ENCODE assay signal across 27 cellular contexts in genomic region chr7:155908385-155908784, GRCh38.
"Had no signal": no experiment of that assay in that cellular context is flagged by ENCODE, and none has a peak within 500 bp of the region (broad histone marks: within the 10 kb centered on the region; RNA-seq: fewer than 3 reads in every experiment).

No MANE protein-coding gene starts in this region.

- H3K36me3 ChIP-seq: heart right ventricle, lower lobe of right lung, pancreas, prostate gland, right lobe of liver, uterus had no signal

- H3K4me2 ChIP-seq: smooth muscle cell had no signal

- H3K27me3 Mint-ChIP-seq: stimulated activated naive CD8-positive, alpha-beta T cell treated with anti-CD3 and anti-CD28 coated beads, Interleukin-15, amount 100 ng/mL, for 72 hours had no signal

- H3K36me3 Mint-ChIP-seq: mesothelial cell of epicardium; natural killer cell treated with Interleukin-12 subunit alpha and Interleukin-12 subunit beta and Interleukin-15 and Interleukin-18, amount 100 ng/mL, for 72 hours; stimulated activated memory B cell treated with anti-CD40 and anti-IgM and Interleukin-4, amounts not matched to agents 10 μg/mL and 1 μg/mL and 100 μg/mL, for 72 hours; type B pancreatic cell had no signal

- H3K4me1 ChIP-seq: heart right ventricle, pancreas, prostate gland, right lobe of liver, tibial nerve, uterus had no signal

- H3K27me3 ChIP-seq: pancreas, right lobe of liver, tibial nerve, uterus had no signal

- H3K27ac Mint-ChIP-seq: mesothelial cell of epicardium; naive thymus-derived CD4-positive, alpha-beta T cell; natural killer cell treated with Interleukin-12 subunit alpha and Interleukin-12 subunit beta and Interleukin-15 and Interleukin-18, amount 100 ng/mL, for 72 hours; stimulated activated memory B cell treated with anti-CD40 and anti-IgM and Interleukin-4, amounts not matched to agents 10 μg/mL and 1 μg/mL and 100 μg/mL, for 72 hours; type B pancreatic cell had no signal

- H3K27ac ChIP-seq: heart right ventricle, lower lobe of right lung, pancreas, prostate gland, right lobe of liver, tibial nerve, uterus had no signal

- ATAC-seq: heart right ventricle; left cardiac atrium; left lobe of liver; left ventricle myocardium superior; naive thymus-derived CD4-positive, alpha-beta T cell; natural killer cell treated with Interleukin-12 subunit alpha and Interleukin-12 subunit beta and Interleukin-15 and Interleukin-18, amount 100 ng/mL, for 72 hours; right lobe of liver; stimulated activated memory B cell treated with anti-CD40 and anti-IgM and Interleukin-4, amounts not matched to agents 10 μg/mL and 1 μg/mL and 100 μg/mL, for 72 hours; stimulated activated naive CD8-positive, alpha-beta T cell treated with anti-CD3 and anti-CD28 coated beads, Interleukin-15, amount 100 ng/mL, for 72 hours had no signal

- H3K4me3 ChIP-seq: heart right ventricle, lower lobe of right lung, pancreas, prostate gland, right lobe of liver, smooth muscle cell, tibial nerve, uterus had no signal

- H3K4me3 Mint-ChIP-seq: mesothelial cell of epicardium; naive thymus-derived CD4-positive, alpha-beta T cell; natural killer cell treated with Interleukin-12 subunit alpha and Interleukin-12 subunit beta and Interleukin-15 and Interleukin-18, amount 100 ng/mL, for 72 hours; stimulated activated memory B cell treated with anti-CD40 and anti-IgM and Interleukin-4, amounts not matched to agents 10 μg/mL and 1 μg/mL and 100 μg/mL, for 72 hours; stimulated activated naive CD8-positive, alpha-beta T cell treated with anti-CD3 and anti-CD28 coated beads, Interleukin-15, amount 100 ng/mL, for 72 hours; type B pancreatic cell had no signal

- H3K4me1 Mint-ChIP-seq: mesothelial cell of epicardium; naive thymus-derived CD4-positive, alpha-beta T cell; stimulated activated memory B cell treated with anti-CD40 and anti-IgM and Interleukin-4, amounts not matched to agents 10 μg/mL and 1 μg/mL and 100 μg/mL, for 72 hours; stimulated activated naive CD8-positive, alpha-beta T cell treated with anti-CD3 and anti-CD28 coated beads, Interleukin-15, amount 100 ng/mL, for 72 hours had no signal

- FAIRE-seq: pancreas had no signal

- DNase-seq: heart right ventricle; hippocampal formation; left cardiac atrium; left ventricle myocardium superior; lower lobe of right lung; mammary epithelial cell; mesenchymal stem cell; naive thymus-derived CD4-positive, alpha-beta T cell; nucleus accumbens; pancreas; right lobe of liver; stimulated activated CD4-positive, alpha-beta T cell treated with anti-CD3 and anti-CD28 coated beads, Interleukin-1b, Interleukin-23, amount 100 ng/mL, for 48 hours; stimulated activated CD4-positive, alpha-beta T cell treated with anti-CD3 and anti-CD28 coated beads, Interleukin-2, amount 100 ng/mL, for 48 hours; stimulated activated CD4-positive, alpha-beta T cell treated with anti-CD3 and anti-CD28 coated beads, Interleukin-4, amount 100 ng/mL, for 4 hours; stimulated activated CD8-positive, alpha-beta memory T cell treated with anti-CD3 and anti-CD28 coated beads, Interleukin-4, amount 100 ng/mL, for 48 hours; stimulated activated naive CD4-positive, alpha-beta T cell treated with Interleukin-2 at 50 U/mL for 16 hours; stimulated activated naive CD8-positive, alpha-beta T cell treated with anti-CD3 and anti-CD28 coated beads, Interleukin-15, amount 100 ng/mL, for 72 hours; substantia nigra; uterus had no signal

- H3K9me3 ChIP-seq: lower lobe of right lung, pancreas, prostate gland, right lobe of liver, uterus had no signal
